1 cellular context compared by ENCODE assay signal in the genomic region with DNA sequence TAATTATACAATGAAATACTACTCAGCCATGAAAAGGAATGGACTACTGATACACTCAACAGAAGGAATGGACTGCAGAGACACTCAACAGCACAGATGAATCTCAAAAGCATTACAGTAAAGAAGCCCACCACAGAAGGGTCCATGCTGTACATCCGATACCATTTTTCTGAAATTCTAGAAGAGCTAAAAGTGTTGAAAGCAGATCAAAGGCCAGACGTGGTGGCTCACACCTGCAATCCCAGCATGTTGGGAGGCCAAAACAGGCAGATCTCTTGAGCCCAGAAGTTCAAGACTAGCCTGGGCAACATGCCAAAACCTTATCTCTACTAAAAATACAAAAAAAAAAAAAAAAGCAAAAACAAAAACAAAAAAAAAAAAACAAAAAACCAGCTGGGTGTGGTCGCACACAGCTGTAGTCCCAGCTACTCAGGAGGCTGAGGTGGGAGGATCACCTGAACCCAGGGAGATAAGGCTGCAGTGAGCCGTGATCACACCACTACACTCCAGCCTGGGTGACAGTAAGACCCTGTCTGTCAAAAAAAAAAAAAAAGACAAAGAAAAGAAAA.
TF ChIP-seq lines count a peak whose summit lies in the region.

No MANE protein-coding gene starts in this region.

TF ChIP-seq in K562, 482 proteins besides CTCF, POLR2A, EP300 and RAD21 (continued from another document and continues in another):
- TF ChIP-seq DEAF1 (CRISPR knock-in tag; IDR thresholded peaks at IDR 0.05) (no peak), TCF7 (IDR thresholded peaks at IDR 0.05; ENCODE audit: borderline replicate concordance) (peak; percentile 39; the same call in 1 of the 2 replicates), ZNF830 (CRISPR knock-in tag; IDR thresholded peaks at IDR 0.05) (no peak), THRA (IDR thresholded peaks at IDR 0.05) (no peak), ZSCAN29 (IDR thresholded peaks at IDR 0.05) (no peak), ZNF57 (CRISPR knock-in tag; IDR thresholded peaks at IDR 0.05) (no peak), HSF4 (CRISPR knock-in tag; IDR thresholded peaks at IDR 0.05; ENCODE audit: borderline replicate concordance) (no peak), SMARCA4 (IDR thresholded peaks at IDR 0.05) (peak; percentile 71), PREB (CRISPR knock-in tag; IDR thresholded peaks at IDR 0.05) (no peak), ZNF12 (CRISPR knock-in tag; IDR thresholded peaks at IDR 0.05) (no peak), PRPF4 (IDR thresholded peaks at IDR 0.05; ENCODE audit: insufficient read depth, low read depth, low read length, poor library complexity, severe bottlenecking) (no peak), SFPQ (IDR thresholded peaks at IDR 0.05; ENCODE audit: low read depth, low read length) (no peak), BCOR (IDR thresholded peaks at IDR 0.05) (peak; percentile 73), TEAD2 (tag; IDR thresholded peaks at IDR 0.05) (no peak), SAFB2 (IDR thresholded peaks at IDR 0.05; ENCODE audit: borderline replicate concordance, low read depth, low read length, severe bottlenecking) (no peak), FOXA1 (IDR thresholded peaks at IDR 0.05; ENCODE audit: borderline replicate concordance) (no peak), KLF6 (CRISPR knock-in tag; IDR thresholded peaks at IDR 0.05; ENCODE audit: borderline replicate concordance) (no peak), JUND (IDR thresholded peaks at IDR 0.05; ENCODE audit: borderline replicate concordance, low read depth, low read length) (no peak), JUND (tag; IDR thresholded peaks at IDR 0.05; ENCODE audit: borderline replicate concordance, low read depth, low read length) (no peak), PHF8 (IDR thresholded peaks at IDR 0.05; ENCODE audit: borderline replicate concordance, low read length) (no peak), DLX4 (CRISPR knock-in tag; IDR thresholded peaks at IDR 0.05) (no peak), U2AF1 (optimal IDR thresholded peaks at IDR 0.05; ENCODE audit: low read depth, low read length) (no peak), FOXK1 (CRISPR knock-in tag; IDR thresholded peaks at IDR 0.05; ENCODE audit: borderline replicate concordance) (no peak), TAL1 (IDR thresholded peaks at IDR 0.05) (peak; percentile 79), SP1 (CRISPR knock-in tag; IDR thresholded peaks at IDR 0.05) (no peak), XRCC4 (IDR thresholded peaks at IDR 0.05; ENCODE audit: extremely low read depth, insufficient read depth, insufficient read length) (no peak), MCM3 (IDR thresholded peaks at IDR 0.05) (no peak), ZNF436 (CRISPR knock-in tag; IDR thresholded peaks at IDR 0.05) (no peak), ZNF280A (IDR thresholded peaks at IDR 0.05; ENCODE audit: low read depth, partially characterized antibody) (peak; percentile 13), ZNF24 (IDR thresholded peaks at IDR 0.05) (no peak), ZSCAN32 (CRISPR knock-in tag; IDR thresholded peaks at IDR 0.05) (no peak), SMARCE1 (IDR thresholded peaks at IDR 0.05) (peak; percentile 79), ZBTB26 (CRISPR knock-in tag; IDR thresholded peaks at IDR 0.05) (no peak), POLR2B (IDR thresholded peaks at IDR 0.05; ENCODE audit: low read depth, partially characterized antibody) (peak; percentile 44), MXD1 (CRISPR knock-in tag; IDR thresholded peaks at IDR 0.05; ENCODE audit: borderline replicate concordance, poor library complexity, severe bottlenecking) (no peak), TSC22D4 (tag; IDR thresholded peaks at IDR 0.05) (no peak), IRF2 (CRISPR knock-in tag; IDR thresholded peaks at IDR 0.05) (no peak), GATA2 (CRISPR knock-in tag; IDR thresholded peaks at IDR 0.05) (0 out of 2 replicates have a peak, but pooled peaks have one; percentile 14), ZBTB8A (IDR thresholded peaks at IDR 0.05; ENCODE audit: partially characterized antibody) (no peak), HNRNPH1 (optimal IDR thresholded peaks at IDR 0.05; ENCODE audit: low read depth, low read length) (no peak), XRCC3 (IDR thresholded peaks at IDR 0.05) (no peak), SETDB1 (IDR thresholded peaks at IDR 0.05; ENCODE audit: low read length) (no peak), HNRNPLL (IDR thresholded peaks at IDR 0.05; ENCODE audit: low read depth, low read length, poor library complexity, severe bottlenecking) (no peak), MITF (IDR thresholded peaks at IDR 0.05) (no peak), NFE2L1 (tag; IDR thresholded peaks at IDR 0.05; ENCODE audit: borderline replicate concordance, low read depth) (no peak), CBFA2T3 (IDR thresholded peaks at IDR 0.05) (peak; percentile 88), CHD1 (IDR thresholded peaks at IDR 0.05; ENCODE audit: low read length) (no peak), ARID1B (IDR thresholded peaks at IDR 0.05) (peak; percentile 72), FOXA3 (CRISPR knock-in tag; conservative IDR thresholded peaks at IDR 0.05 in 1 of 2, IDR thresholded peaks at IDR 0.05 in 1 of 2) (no peak), YBX1 (IDR thresholded peaks at IDR 0.05) (no peak), JUN (IDR thresholded peaks at IDR 0.05; ENCODE audit: borderline replicate concordance, low read depth, low read length) (no peak), JUN (CRISPR knock-in tag; IDR thresholded peaks at IDR 0.05; ENCODE audit: borderline replicate concordance) (no peak), MBD2 (IDR thresholded peaks at IDR 0.05; ENCODE audit: borderline replicate concordance, low read depth) (no peak), ZNF124 (CRISPR knock-in tag; IDR thresholded peaks at IDR 0.05) (no peak), NCOR1 (IDR thresholded peaks at IDR 0.05) (peak; percentile 32; the same call in 1 of the 2 replicates)
- TF ChIP-seq, protein P1, sequence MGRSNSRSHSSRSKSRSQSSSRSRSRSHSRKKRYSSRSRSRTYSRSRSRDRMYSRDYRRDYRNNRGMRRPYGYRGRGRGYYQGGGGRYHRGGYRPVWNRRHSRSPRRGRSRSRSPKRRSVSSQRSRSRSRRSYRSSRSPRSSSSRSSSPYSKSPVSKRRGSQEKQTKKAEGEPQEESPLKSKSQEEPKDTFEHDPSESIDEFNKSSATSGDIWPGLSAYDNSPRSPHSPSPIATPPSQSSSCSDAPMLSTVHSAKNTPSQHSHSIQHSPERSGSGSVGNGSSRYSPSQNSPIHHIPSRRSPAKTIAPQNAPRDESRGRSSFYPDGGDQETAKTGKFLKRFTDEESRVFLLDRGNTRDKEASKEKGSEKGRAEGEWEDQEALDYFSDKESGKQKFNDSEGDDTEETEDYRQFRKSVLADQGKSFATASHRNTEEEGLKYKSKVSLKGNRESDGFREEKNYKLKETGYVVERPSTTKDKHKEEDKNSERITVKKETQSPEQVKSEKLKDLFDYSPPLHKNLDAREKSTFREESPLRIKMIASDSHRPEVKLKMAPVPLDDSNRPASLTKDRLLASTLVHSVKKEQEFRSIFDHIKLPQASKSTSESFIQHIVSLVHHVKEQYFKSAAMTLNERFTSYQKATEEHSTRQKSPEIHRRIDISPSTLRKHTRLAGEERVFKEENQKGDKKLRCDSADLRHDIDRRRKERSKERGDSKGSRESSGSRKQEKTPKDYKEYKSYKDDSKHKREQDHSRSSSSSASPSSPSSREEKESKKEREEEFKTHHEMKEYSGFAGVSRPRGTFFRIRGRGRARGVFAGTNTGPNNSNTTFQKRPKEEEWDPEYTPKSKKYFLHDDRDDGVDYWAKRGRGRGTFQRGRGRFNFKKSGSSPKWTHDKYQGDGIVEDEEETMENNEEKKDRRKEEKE (IDR thresholded peaks at IDR 0.05; ENCODE audit: borderline replicate concordance in 1 of 2, control insufficient read depth in 1 of 2, low read depth in 2 of 2, low read length in 1 of 2), result no peak
